Comparison of ENCODE assay signal across 1 cellular context in genomic region chr15:43299884-43300283, GRCh38.
TF ChIP-seq lines count a peak whose summit lies in the region.

No MANE protein-coding gene starts in this region.

TF ChIP-seq in K562, 482 proteins besides CTCF, POLR2A, EP300 and RAD21:
- TF ChIP-seq TCF3 (CRISPR knock-in tag; IDR thresholded peaks at IDR 0.05) (peak; percentile 10; the same call in 1 of the 2 replicates), ARID1B (IDR thresholded peaks at IDR 0.05) (peak; percentile 48), CBFA2T3 (IDR thresholded peaks at IDR 0.05) (peak; percentile 58), PBX2 (CRISPR knock-in tag; IDR thresholded peaks at IDR 0.05; ENCODE audit: low read depth) (no peak), PBX2 (tag; conservative IDR thresholded peaks at IDR 0.05; ENCODE audit: low read depth) (peak; percentile 35; the same call in 1 of the 2 replicates), SOX6 (IDR thresholded peaks at IDR 0.05) (peak; percentile 56; the same call in 1 of the 2 replicates), CBFA2T2 (conservative IDR thresholded peaks at IDR 0.05) (0 out of 2 replicates have a peak, but pooled peaks have one; percentile 8), SP1 (CRISPR knock-in tag; IDR thresholded peaks at IDR 0.05) (no peak), KAT2B (IDR thresholded peaks at IDR 0.05; ENCODE audit: low read depth, low read length) (no peak), MEIS2 (IDR thresholded peaks at IDR 0.05; ENCODE audit: partially characterized antibody) (peak; percentile 39), TFE3 (CRISPR knock-in tag; IDR thresholded peaks at IDR 0.05) (no peak), TEAD4 (IDR thresholded peaks at IDR 0.05; ENCODE audit: low read length) (peak; percentile 25; the same call in 1 of the 2 replicates), TEAD4 (CRISPR knock-in tag; IDR thresholded peaks at IDR 0.05; ENCODE audit: borderline replicate concordance) (no peak)
